ENCODE assay signal across 27 cellular contexts in the genomic region with DNA sequence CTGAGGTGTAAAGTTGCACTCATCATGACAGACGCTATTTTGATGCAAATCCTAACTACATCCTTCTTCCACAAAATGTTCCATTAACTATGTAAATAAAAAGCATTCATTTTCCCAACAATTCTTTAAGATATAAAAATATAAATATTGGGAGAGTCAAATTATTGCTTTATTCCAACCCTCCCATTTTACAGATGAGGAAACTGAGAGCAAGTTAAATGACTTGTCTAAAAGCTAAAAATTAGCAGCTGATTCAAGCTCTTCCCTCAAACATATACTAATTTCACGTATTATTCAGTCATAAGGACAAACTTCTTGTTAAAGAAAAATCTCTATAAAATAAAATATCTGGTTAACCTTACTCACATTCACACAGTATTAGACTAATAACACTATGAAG.
"Had no signal": no experiment of that assay in that cellular context is flagged by ENCODE, and none has a peak within 500 bp of the region (broad histone marks: within the 10 kb centered on the region; RNA-seq: fewer than 3 reads in every experiment).

No MANE protein-coding gene starts in this region.

- H3K27ac ChIP-seq: stomach, suprapubic skin, testis, thoracic aorta, thyroid gland, tibial artery, tibial nerve, transverse colon, upper lobe of left lung, upper lobe of right lung, uterus, vagina had no signal

- H3K4me1 ChIP-seq: upper lobe of left lung, upper lobe of right lung, uterus had no signal

- H3K36me3 ChIP-seq: uterus had no signal

- H3K4me3 ChIP-seq: stomach, suprapubic skin, testis, thoracic aorta, thyroid gland, tibial artery, tibial nerve, transverse colon, upper lobe of left lung, upper lobe of right lung, uterus, vagina had no signal

- FAIRE-seq: urothelium cell line had no signal

- H3K9me3 ChIP-seq: stomach, suprapubic skin, testis, thoracic aorta, thyroid gland, tibial artery, tibial nerve, transverse colon, upper lobe of left lung, upper lobe of right lung, uterus, vagina had no signal

- ATAC-seq: stimulated activated effector memory CD8-positive, alpha-beta T cell treated with anti-CD3 and anti-CD28 coated beads, Interleukin-12 subunit alpha, Interleukin-12 subunit beta, amount 100 ng/mL, for 72 hours; stimulated activated memory B cell treated with anti-CD40 and anti-IgM and Interleukin-4, amounts not matched to agents 10 μg/mL and 1 μg/mL and 100 μg/mL, for 72 hours; stimulated activated naive B cell treated with anti-CD40 and anti-IgM and Interleukin-4, amounts not matched to agents 10 μg/mL and 1 μg/mL and 100 μg/mL, for 72 hours; stimulated activated naive CD8-positive, alpha-beta T cell treated with anti-CD3 and anti-CD28 coated beads, Interleukin-15, amount 100 ng/mL, for 72 hours; stimulated activated naive CD8-positive, alpha-beta T cell treated with anti-CD3 and anti-CD28 coated beads, Interleukin-15, Interleukin-2, amounts not matched to agents 100 U/mL and 50 U/mL, for 24 hours; upper lobe of right lung had no signal

- DNase-seq: stimulated activated CD4-positive, alpha-beta T cell treated with anti-CD3 and anti-CD28 coated beads, Interleukin-2, amount 100 ng/mL, for 48 hours; stimulated activated CD4-positive, alpha-beta T cell treated with anti-CD3 and anti-CD28 coated beads, Interleukin-4, amount 100 ng/mL, for 1 hour; stimulated activated CD4-positive, alpha-beta T cell treated with anti-CD3 and anti-CD28 coated beads, Interleukin-4, amount 100 ng/mL, for 24 hours; stimulated activated CD4-positive, alpha-beta T cell treated with anti-CD3 and anti-CD28 coated beads, Interleukin-4, amount 100 ng/mL, for 4 hours; stimulated activated CD8-positive, alpha-beta memory T cell treated with anti-CD3 and anti-CD28 coated beads, Interleukin-4, amount 100 ng/mL, for 48 hours; stimulated activated naive B cell treated with anti-CD40 and anti-IgM and Interleukin-4, amounts not matched to agents 10 μg/mL and 1 μg/mL and 100 μg/mL, for 72 hours; stimulated activated naive CD4-positive, alpha-beta T cell; stimulated activated naive CD4-positive, alpha-beta T cell treated with Interleukin-2 at 50 U/mL for 16 hours; stimulated activated naive CD8-positive, alpha-beta T cell treated with anti-CD3 and anti-CD28 coated beads, Interleukin-15, amount 100 ng/mL, for 72 hours; stimulated activated naive CD8-positive, alpha-beta T cell treated with anti-CD3 and anti-CD28 coated beads, Interleukin-15, Interleukin-2, amounts not matched to agents 100 U/mL and 50 U/mL, for 24 hours; stomach; substantia nigra; testis; thyroid gland; tibial artery; transverse colon; trophoblast cell; upper lobe of right lung; uterus had no signal

- H3K27me3 ChIP-seq: stomach, suprapubic skin, testis, thyroid gland, tibial artery, tibial nerve, transverse colon, upper lobe of left lung, upper lobe of right lung, uterus, vagina had no signal
